In the genomic region with DNA sequence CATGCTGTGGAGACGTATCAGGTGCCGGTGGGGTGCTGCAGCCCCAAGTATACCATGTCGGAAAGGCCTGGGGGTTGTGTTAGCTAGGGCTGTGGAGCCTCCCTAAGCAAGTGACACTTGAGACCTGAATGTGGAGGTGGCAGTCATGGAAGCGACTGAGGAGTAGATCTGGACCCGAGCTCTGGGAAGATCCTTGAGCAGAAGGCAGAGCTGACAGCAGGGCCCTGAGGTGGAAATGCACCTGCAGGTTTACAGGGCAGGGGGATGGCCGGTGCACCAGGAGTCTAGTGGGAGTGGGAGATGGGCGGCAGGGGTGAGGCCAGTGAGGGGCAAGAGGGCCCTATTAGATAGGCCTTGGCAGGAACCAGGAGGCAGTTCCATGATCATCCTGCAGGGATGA, we compare ENCODE assay signal across 1 cellular context.
TF ChIP-seq lines count a peak whose summit lies in the region.

No MANE protein-coding gene starts in this region.

TF ChIP-seq in HCT116, 20 proteins besides CTCF, POLR2A, EP300 and RAD21 (continued from another document):
- TF ChIP-seq, protein P1, sequence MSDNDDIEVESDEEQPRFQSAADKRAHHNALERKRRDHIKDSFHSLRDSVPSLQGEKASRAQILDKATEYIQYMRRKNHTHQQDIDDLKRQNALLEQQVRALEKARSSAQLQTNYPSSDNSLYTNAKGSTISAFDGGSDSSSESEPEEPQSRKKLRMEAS (IDR thresholded peaks at IDR 0.05): no peak
- TF ChIP-seq CEBPB (IDR thresholded peaks at IDR 0.05; ENCODE audit: low read depth): no peak
TF ChIP-seq in HCT116: peak in this region for 0.
